Comparison of ENCODE assay signal across 8 cellular contexts in the genomic region with DNA sequence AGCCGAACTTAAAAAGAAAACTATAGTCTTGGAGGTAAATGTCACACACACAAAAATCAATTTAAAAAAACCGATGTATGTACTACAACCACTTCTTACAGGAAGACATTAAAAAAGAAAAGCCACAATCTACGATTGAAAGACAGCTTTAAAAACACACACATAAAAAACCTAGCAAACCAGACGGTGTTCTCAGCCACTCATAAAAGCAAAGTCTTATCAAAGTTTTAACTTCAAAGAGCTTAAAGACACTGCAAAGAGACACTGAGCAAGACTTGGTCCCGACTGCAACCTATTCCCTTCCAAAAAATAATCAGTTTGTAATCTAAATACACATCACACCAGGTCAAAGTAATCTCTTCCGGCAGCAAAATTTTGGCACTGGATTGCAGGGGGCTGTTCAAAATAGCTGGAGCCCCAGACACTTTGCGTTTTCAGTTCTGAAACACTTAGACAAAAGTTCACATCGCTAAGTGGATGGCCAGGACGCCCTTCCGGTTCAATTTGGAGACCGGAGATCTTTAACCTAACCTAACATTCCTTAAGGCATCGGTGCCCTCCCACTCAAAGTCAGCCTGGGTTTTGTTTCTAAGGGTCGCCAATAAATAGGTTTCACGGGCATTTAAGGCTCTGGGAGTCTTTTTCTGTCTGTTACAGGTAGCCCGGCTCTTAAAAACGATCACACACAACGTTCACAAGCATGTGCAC. TPM values are rescaled to one million over a fixed set of nuclear protein-coding genes. Genes with fewer than 3 reads are reported as not detected.
DNase-seq lines count a peak whose midpoint lies in the region; ATAC-seq, FAIRE-seq and TF ChIP-seq lines count a peak whose summit lies in the region.

No MANE protein-coding gene starts in this region.

- intact Hi-C loops in left ventricle myocardium inferior (cut with micrococcal nuclease), result no loop called here
- intact Hi-C loops in cardiac septum (cut with DNase I), result no loop called here
- intact Hi-C loops in mammary epithelial cell (cut with micrococcal nuclease), result loop anchor here (2.0 kb wide), 1 partner anchor 73 kb away; no protein-coding TSS in a partner anchor
- intact Hi-C loops in vagina (cut with DNase I), result loop anchor here (10.0 kb wide), 1 partner anchor 75 kb away; no protein-coding TSS in a partner anchor

- dilution Hi-C loops in mammary epithelial cell (cut with HindIII; ENCODE audit: low sequenced_read_pairs), result no loop called here

- peaks cover 5% of the 10 kb centered on the region for H4K20me1 ChIP-seq in mammary epithelial cell (ENCODE audit: insufficient read depth, low read length)

- peaks cover 75% of the 10 kb centered on the region for H3K4me1 ChIP-seq in left ventricle myocardium inferior
- peaks cover 46% of the 10 kb centered on the region for H3K4me1 ChIP-seq in mammary epithelial cell (ENCODE audit: insufficient read depth, low read length)
- peaks cover 52% of the 10 kb centered on the region for H3K4me1 ChIP-seq in mucosa of stomach (ENCODE audit: control insufficient read depth, insufficient read depth, low read length)
- peaks cover 73% of the 10 kb centered on the region for H3K4me1 ChIP-seq in vagina

- TF ChIP-seq CTCF in left ventricle myocardium inferior (IDR thresholded peaks at IDR 0.05; ENCODE audit: borderline replicate concordance), result no peak
- TF ChIP-seq CTCF in mammary epithelial cell (conservative IDR thresholded peaks at IDR 0.05 in 1 of 2, IDR thresholded peaks at IDR 0.05 in 1 of 2; ENCODE audit: extremely low read depth in 1 of 2, insufficient read depth in 1 of 2, low read depth in 1 of 2, low read length in 2 of 2), result no peak
- TF ChIP-seq CTCF in vagina (IDR thresholded peaks at IDR 0.05), result no peak

- ATAC-seq in GM21447 (IDR thresholded peaks at IDR 0.05; ENCODE audit: unreplicated experiment), result no peak

- peak overlapping the region; percentile 31 for H2AFZ ChIP-seq in mammary epithelial cell (ENCODE audit: low read depth, low read length)

- no peak for TF ChIP-seq POLR2A in vagina (IDR thresholded peaks at IDR 0.05)
- TF ChIP-seq POLR2A in GM12892 (IDR thresholded peaks at IDR 0.05; ENCODE audit: low read depth, low read length), result no peak

- WGBS in mammary epithelial cell (ENCODE audit: low coverage, missing lambda C conversion rate), result 17% methylated on average over 17 of the region's 17 CpGs

- H3K4me3 ChIP-seq in left ventricle myocardium inferior (peak overlapping the region; percentile 71), mammary epithelial cell (replicated peaks in 1 of 3; ENCODE audit: insufficient read depth in 1 of 3, low read depth in 2 of 3, low read length in 3 of 3) (peak overlapping the region; percentile 36 to 55 (median 48)), mucosa of stomach (ENCODE audit: low read length) (no peak overlapping the region), vagina (peak overlapping the region; percentile 47 to 61)

- H3K79me2 ChIP-seq in mammary epithelial cell (ENCODE audit: insufficient read depth, low read length), result peaks cover 64% of the 10 kb centered on the region

- H3K9me3 ChIP-seq in left ventricle myocardium inferior (replicated peaks) (no peaks in the 10 kb centered on the region), mammary epithelial cell (replicated peaks; ENCODE audit: insufficient read depth, low read length) (no peaks in the 10 kb centered on the region), mucosa of stomach (ENCODE audit: control insufficient read depth, low read length) (no peaks in the 10 kb centered on the region), vagina (no peaks in the 10 kb centered on the region)

- no TSS peak for BruUV-seq in mammary epithelial cell (replicated peaks; lab: Mats Ljungman, UMichigan)

- CTCF ChIA-PET in mammary epithelial cell (lab: Charles Lee; ENCODE audit: low non-redundant PET), result no interaction called here

- H3K27me3 ChIP-seq in left ventricle myocardium inferior (ENCODE audit: low read depth) (no peaks in the 10 kb centered on the region), mammary epithelial cell (ENCODE audit: insufficient read depth, low read length) (no peaks in the 10 kb centered on the region), mucosa of stomach (ENCODE audit: control insufficient read depth, insufficient read depth, low read length) (no peaks in the 10 kb centered on the region), vagina (no peaks in the 10 kb centered on the region)

- in situ Hi-C loops in mammary epithelial cell (cut with MboI; ENCODE audit: low sequenced_read_pairs in 2 of 2), result no loop called here

- FAIRE-seq in GM12892 (lab: Jason Lieb, UNC), result no peak

- H3K36me3 ChIP-seq in left ventricle myocardium inferior (no peaks in the 10 kb centered on the region), mammary epithelial cell (ENCODE audit: insufficient read depth, low read length) (no peaks in the 10 kb centered on the region), mucosa of stomach (ENCODE audit: control insufficient read depth, insufficient read depth, low read length) (no peaks in the 10 kb centered on the region), vagina (no peaks in the 10 kb centered on the region)

- peak overlapping the region; percentile 97 for H3K4me2 ChIP-seq in mammary epithelial cell (ENCODE audit: insufficient read depth, low read depth, low read length)

- H3K9ac ChIP-seq in mammary epithelial cell (ENCODE audit: insufficient read depth, low read length) (no peak overlapping the region), mucosa of stomach (ENCODE audit: low read length) (peak overlapping the region; percentile 5)

- H3K27ac ChIP-seq in left ventricle myocardium inferior (replicated peaks) (peak overlapping the region; percentile 63), mammary epithelial cell (ENCODE audit: insufficient read depth, low read depth, low read length) (peak overlapping the region; percentile 26), vagina (peak overlapping the region; percentile 71)

- DNase-seq in left ventricle myocardium inferior, result no peak
- DNase-seq in cardiac septum (ENCODE audit: low spot score), result no peak
- DNase-seq in mammary epithelial cell, result no peak
- no peak for DNase-seq in vagina (ENCODE audit: extremely low spot score in 2 of 2)
- no peak for DNase-seq in NK-92 (lab: John Stamatoyannopoulos, UW; ENCODE audit: unreplicated experiment)
- DNase-seq in GM12892 (ENCODE audit: insufficient read length), result no peak

RNA-seq across cellular contexts. Expression of a gene that starts 2.6 kb away (rescaled TPM):
- 15.9 TPM for total RNA-seq in left ventricle myocardium inferior
- total RNA-seq in cardiac septum, result 20.5 TPM
- total RNA-seq in mammary epithelial cell, result 10 to 100 TPM in 1 of 2 donors, 1 to 10 TPM in 1; 7.0 to 15.8 TPM
- polyA plus RNA-seq in mammary epithelial cell, result 4.7 TPM
- polyA minus RNA-seq in mammary epithelial cell, result 8.1 TPM
- 74.2 TPM for total RNA-seq in vagina
- 0.30 TPM for polyA plus RNA-seq in GM12892 (2012; ENCODE audit: missing spikeins)

Comparison
In these comparisons a context has a peak if more than half of its experiments do, and no peak if none do; other contexts are left out.
1. intact Hi-C loops: an anchor here in mammary epithelial cell (2.0 kb wide) and vagina (10.0 kb wide); none called in left ventricle myocardium inferior and cardiac septum.